In genomic region chr5:137085206-137085605, GRCh38 we compare ENCODE assay signal across 19 cellular contexts.
"Had no signal": no experiment of that assay in that cellular context is flagged by ENCODE, and none has a peak within 500 bp of the region (broad histone marks: within the 10 kb centered on the region; RNA-seq: fewer than 3 reads in every experiment).

No MANE protein-coding gene starts in this region.

- H3K9me3 ChIP-seq: SJSA1 had no signal

- H3K27ac ChIP-seq: SJSA1, SK-N-MC had no signal

- H3K36me3 ChIP-seq: SJSA1 had no signal

- DNase-seq: KBM-7, MV-4-11, NCI-H1048, NCI-H1105, NCI-H1417, NCI-H1436 treated with DMSO at 0.1 percent for 48 hours, NCI-H1694, NCI-H187 treated with DMSO at 0.1 percent for 48 hours, NCI-H2029 treated with DMSO at 0.1 percent for 48 hours, NCI-H2171 treated with DMSO at 0.1 percent for 48 hours, NCI-H345, NCI-H446 treated with DMSO at 0.1 percent for 48 hours, NCI-H510A treated with DMSO at 0.1 percent for 48 hours, NCI-H526, Right ventricle myocardium superior, RPMI8226, SIG-M5 had no signal

- H3K27me3 ChIP-seq: SJSA1 had no signal

- H3K4me1 ChIP-seq: SJSA1 had no signal

- H3K4me3 ChIP-seq: SJSA1, SK-N-MC had no signal
